In the genomic region with DNA sequence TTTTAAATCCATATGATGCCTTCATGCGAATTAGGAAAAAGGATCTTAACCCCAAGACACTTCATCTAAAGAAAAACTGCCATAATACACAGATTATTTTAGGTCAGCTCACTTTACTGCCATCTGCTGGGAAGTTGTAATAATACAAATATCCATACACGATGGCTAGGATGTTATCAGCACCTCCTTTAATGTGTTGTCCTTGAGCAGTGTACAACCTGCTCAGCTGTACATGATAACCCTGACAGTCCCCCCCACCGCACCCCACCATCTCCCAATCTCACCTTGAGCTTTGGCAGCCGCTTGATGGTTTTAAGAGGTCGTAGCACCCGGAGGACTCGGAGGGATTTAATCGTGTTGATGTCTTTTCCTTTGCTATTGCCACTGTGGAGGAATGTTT, we compare ENCODE assay signal across 8 cellular contexts.
A peak's percentile ranks its signal among the peaks of the same experiment; 100 is the strongest.
DNase-seq lines count a peak whose midpoint lies in the region; ATAC-seq and TF ChIP-seq lines count a peak whose summit lies in the region.

No MANE protein-coding gene starts in this region.

- no peaks in the 10 kb centered on the region for H3K36me3 ChIP-seq in lower lobe of right lung

- no peak overlapping the region for H3K27ac ChIP-seq in lower lobe of right lung

- H3K27ac Mint-ChIP-seq in activated T-helper 2 cell treated with anti-CD3 and anti-CD28 coated beads, Interferon-gamma antibody, Interleukin-2, Interleukin-4, amounts not matched to agents 10 μg/mL and 5 μg/mL and 100 μg/mL, durations not matched to agents 14 hours and 24 hours and 36 hours, result no peak overlapping the region

- no peaks in the 10 kb centered on the region for H3K4me1 ChIP-seq in lower lobe of right lung

- peak; percentile 48 for DNase-seq in AG10803 (ENCODE audit: low read depth)
- DNase-seq in NCI-H82 treated with DMSO at 0.1 percent for 48 hours (lab: John Stamatoyannopoulos, UW; ENCODE audit: unreplicated experiment), result peak; percentile 21
- DNase-seq in cerebellar cortex (ENCODE audit: low spot score), result peak; percentile 68
- no peak for DNase-seq in lower lobe of right lung
- no peak for DNase-seq in activated T-helper 2 cell treated with anti-CD3 and anti-CD28 coated beads, Interferon-gamma antibody, Interleukin-2, Interleukin-4, amounts not matched to agents 10 μg/mL and 5 μg/mL and 100 μg/mL, durations not matched to agents 14 hours and 24 hours and 36 hours (ENCODE audit: low spot score)
- no peak for DNase-seq in middle frontal gyrus (ENCODE audit: extremely low spot score, low spot score)

- no peak overlapping the region for H3K4me3 Mint-ChIP-seq in activated T-helper 2 cell treated with anti-CD3 and anti-CD28 coated beads, Interferon-gamma antibody, Interleukin-2, Interleukin-4, amounts not matched to agents 10 μg/mL and 5 μg/mL and 100 μg/mL, durations not matched to agents 14 hours and 24 hours and 36 hours (ENCODE audit: low read depth)

- no peaks in the 10 kb centered on the region for H3K36me3 Mint-ChIP-seq in activated T-helper 2 cell treated with anti-CD3 and anti-CD28 coated beads, Interferon-gamma antibody, Interleukin-2, Interleukin-4, amounts not matched to agents 10 μg/mL and 5 μg/mL and 100 μg/mL, durations not matched to agents 14 hours and 24 hours and 36 hours (ENCODE audit: low read depth)

- intact Hi-C loops in lower lobe of right lung (cut with DNase I), result no loop called here
- intact Hi-C loops in activated T-helper 2 cell treated with anti-CD3 and anti-CD28 coated beads, Interferon-gamma antibody, Interleukin-2, Interleukin-4, amounts not matched to agents 10 μg/mL and 5 μg/mL and 100 μg/mL, durations not matched to agents 14 hours and 24 hours and 36 hours (cut with micrococcal nuclease), result loop anchor here (1.0 to 5.0 kb wide), 2 partner anchors 49 to 160 kb away; a partner anchor contains a TSS

- no peaks in the 10 kb centered on the region for H3K27me3 ChIP-seq in lower lobe of right lung (ENCODE audit: low read depth)

- TF ChIP-seq CTCF in AG10803 (conservative IDR thresholded peaks at IDR 0.05; ENCODE audit: low read length) (peak; percentile 64), GM12875 (IDR thresholded peaks at IDR 0.05; ENCODE audit: borderline replicate concordance, insufficient read depth, low read depth, low read length) (peak; percentile 31; the same call in 1 of the 2 replicates), lower lobe of right lung (IDR thresholded peaks at IDR 0.05) (peak; percentile 54)

- ATAC-seq in lower lobe of right lung (peak; percentile 58 to 78), HG03139 (IDR thresholded peaks at IDR 0.05; ENCODE audit: unreplicated experiment) (no peak)

- peaks cover 16% of the 10 kb centered on the region for H3K4me1 Mint-ChIP-seq in activated T-helper 2 cell treated with anti-CD3 and anti-CD28 coated beads, Interferon-gamma antibody, Interleukin-2, Interleukin-4, amounts not matched to agents 10 μg/mL and 5 μg/mL and 100 μg/mL, durations not matched to agents 14 hours and 24 hours and 36 hours (ENCODE audit: low read depth)

- no peak overlapping the region for H3K4me3 ChIP-seq in AG10803 (ENCODE audit: low read length)
- no peak overlapping the region for H3K4me3 ChIP-seq in GM12875 (ENCODE audit: low read depth, low read length)
- H3K4me3 ChIP-seq in lower lobe of right lung, result no peak overlapping the region

- peaks cover 15% of the 10 kb centered on the region for H3K27me3 Mint-ChIP-seq in activated T-helper 2 cell treated with anti-CD3 and anti-CD28 coated beads, Interferon-gamma antibody, Interleukin-2, Interleukin-4, amounts not matched to agents 10 μg/mL and 5 μg/mL and 100 μg/mL, durations not matched to agents 14 hours and 24 hours and 36 hours (ENCODE audit: low read depth)

- no peaks in the 10 kb centered on the region for H3K9me3 Mint-ChIP-seq in activated T-helper 2 cell treated with anti-CD3 and anti-CD28 coated beads, Interferon-gamma antibody, Interleukin-2, Interleukin-4, amounts not matched to agents 10 μg/mL and 5 μg/mL and 100 μg/mL, durations not matched to agents 14 hours and 24 hours and 36 hours

- no peaks in the 10 kb centered on the region for H3K9me3 ChIP-seq in lower lobe of right lung

Comparison
In these comparisons a context has a peak if more than half of its experiments do, and no peak if none do; other contexts are left out.
1. DNase-seq: peak in AG10803 (single experiment), NCI-H82 treated with DMSO at 0.1 percent for 48 hours (single experiment) and cerebellar cortex (single experiment); none in lower lobe of right lung (single experiment), activated T-helper 2 cell treated with anti-CD3 and anti-CD28 coated beads, Interferon-gamma antibody, Interleukin-2, Interleukin-4, amounts not matched to agents 10 μg/mL and 5 μg/mL and 100 μg/mL, durations not matched to agents 14 hours and 24 hours and 36 hours (single experiment) and middle frontal gyrus (single experiment).
2. Peak in every context shown above with its lines, with median percentiles within 50 percentile points of each other: CTCF ChIP-seq.